ENCODE assay signal across 17 cellular contexts in genomic region chr3:100003609-100004503, GRCh38.
A peak's percentile ranks its signal among the peaks of the same experiment; 100 is the strongest.
DNase-seq lines count a peak whose midpoint lies in the region; ATAC-seq, FAIRE-seq and TF ChIP-seq lines count a peak whose summit lies in the region.
"Had no signal": no experiment of that assay in that cellular context is flagged by ENCODE, and none has a peak within 500 bp of the region (broad histone marks: within the 10 kb centered on the region; RNA-seq: fewer than 3 reads in every experiment).

No MANE protein-coding gene starts in this region.

- no peaks in the 10 kb centered on the region for H3K27me3 ChIP-seq in neural cell (ENCODE audit: insufficient read depth, low read depth, low read length)
- H3K27me3 ChIP-seq: SJCRH30 had no signal

- TF ChIP-seq EP300 in neural cell (conservative IDR thresholded peaks at IDR 0.05; ENCODE audit: poor library complexity, severe bottlenecking), result no peak

- TF ChIP-seq CTCF in neural cell (IDR thresholded peaks at IDR 0.05; ENCODE audit: poor library complexity, severe bottlenecking), result no peak

- H3K36me3 Mint-ChIP-seq in activated naive CD8-positive, alpha-beta T cell treated with anti-CD3 and anti-CD28 coated beads, Interleukin-2, amount 10 ng/mL, durations not matched to agents 7 days and 5 days, result peaks cover 13% of the 10 kb centered on the region

- no peaks in the 10 kb centered on the region for H3F3A ChIP-seq in neural cell (ENCODE audit: insufficient read depth, low read length, poor library complexity, severe bottlenecking)

- peaks cover 4% of the 10 kb centered on the region for H3K9me3 Mint-ChIP-seq in activated naive CD8-positive, alpha-beta T cell treated with anti-CD3 and anti-CD28 coated beads, Interleukin-2, amount 10 ng/mL, durations not matched to agents 7 days and 5 days
- H3K9me3 Mint-ChIP-seq: central memory CD8-positive, alpha-beta T cell had no signal

- no peaks in the 10 kb centered on the region for H3K9me2 ChIP-seq in neural cell (ENCODE audit: insufficient read depth, low read length)

- H3K4me3 ChIP-seq in neural cell (ENCODE audit: low read length), result no peak overlapping the region
- H3K4me3 ChIP-seq: SJCRH30 had no signal

- H3K4me1 Mint-ChIP-seq in activated naive CD8-positive, alpha-beta T cell treated with anti-CD3 and anti-CD28 coated beads, Interleukin-2, amount 10 ng/mL, durations not matched to agents 7 days and 5 days, result peaks cover 15% of the 10 kb centered on the region
- H3K4me1 Mint-ChIP-seq: central memory CD8-positive, alpha-beta T cell had no signal

- H3K27ac Mint-ChIP-seq in activated naive CD8-positive, alpha-beta T cell treated with anti-CD3 and anti-CD28 coated beads, Interleukin-2, amount 10 ng/mL, durations not matched to agents 7 days and 5 days, result peak overlapping the region; percentile 7

- no peaks in the 10 kb centered on the region for H3K27me3 Mint-ChIP-seq in activated naive CD8-positive, alpha-beta T cell treated with anti-CD3 and anti-CD28 coated beads, Interleukin-2, amount 10 ng/mL, durations not matched to agents 7 days and 5 days
- H3K27me3 Mint-ChIP-seq: central memory CD8-positive, alpha-beta T cell had no signal

- H3K79me2 ChIP-seq in neural cell (replicated peaks; ENCODE audit: insufficient read depth, low read length), result no peaks in the 10 kb centered on the region

- H3K9ac ChIP-seq in neural cell (ENCODE audit: low read length), result no peak overlapping the region

- H4K20me1 ChIP-seq in neural cell (ENCODE audit: insufficient read depth), result no peaks in the 10 kb centered on the region

- ATAC-seq in GM21723 (IDR thresholded peaks at IDR 0.05; ENCODE audit: unreplicated experiment) (peak; percentile 59), GM18867 (IDR thresholded peaks at IDR 0.05; ENCODE audit: unreplicated experiment) (no peak)
- ATAC-seq in activated naive CD8-positive, alpha-beta T cell treated with anti-CD3 and anti-CD28 coated beads, Interleukin-2, amount 10 ng/mL, durations not matched to agents 7 days and 5 days (ENCODE audit: low read depth), result no peak

- peak; percentile 89 for FAIRE-seq in GM12891 (lab: Jason Lieb, UNC)
- FAIRE-seq: endometrium had no signal

- TF ChIP-seq RAD21 in neural cell (conservative IDR thresholded peaks at IDR 0.05), result no peak

- no peaks in the 10 kb centered on the region for H3K36me3 ChIP-seq in neural cell (ENCODE audit: insufficient read depth, low read length)
- H3K36me3 ChIP-seq: SJCRH30 had no signal

- no peak for TF ChIP-seq POLR2A in GM12891 (IDR thresholded peaks at IDR 0.05; ENCODE audit: low read depth, low read length)

- H2AFZ ChIP-seq in neural cell (ENCODE audit: low read depth, low read length), result no peak overlapping the region

- H3K4me3 Mint-ChIP-seq in activated naive CD8-positive, alpha-beta T cell treated with anti-CD3 and anti-CD28 coated beads, Interleukin-2, amount 10 ng/mL, durations not matched to agents 7 days and 5 days, result no peak overlapping the region
- H3K4me3 Mint-ChIP-seq: central memory CD8-positive, alpha-beta T cell had no signal

- peak overlapping the region; percentile 4 for H3K27ac ChIP-seq in neural cell (ENCODE audit: low read length)
- H3K27ac ChIP-seq: SJCRH30 had no signal

- no peak for DNase-seq in GM12891 (ENCODE audit: insufficient read length, low spot score)
- no peak for DNase-seq in activated naive CD8-positive, alpha-beta T cell treated with anti-CD3 and anti-CD28 coated beads, Interleukin-2, amount 10 ng/mL, durations not matched to agents 7 days and 5 days
- no peak for DNase-seq in GDM1 (lab: John Stamatoyannopoulos, UW)
- no peak for DNase-seq in MV-4-11 (lab: John Stamatoyannopoulos, UW)
- DNase-seq: activated CD4-positive, alpha-beta T cell treated with anti-CD3 and anti-CD28 coated beads for 48 hours; C1 segment of cervical spinal cord; islet precursor cell; Kasumi-1; NCI-H1930; posterior cingulate gyrus; SJCRH30; stimulated activated CD4-positive, alpha-beta T cell treated with anti-CD3 and anti-CD28 coated beads, Interleukin-15, amount 100 ng/mL, for 24 hours had no signal

- no peak overlapping the region for H3K4me2 ChIP-seq in neural cell (ENCODE audit: low read length)

- POLR2A ChIA-PET in activated naive CD8-positive, alpha-beta T cell treated with anti-CD3 and anti-CD28 coated beads, Interleukin-2, amount 10 ng/mL, durations not matched to agents 7 days and 5 days (lab: Charles Lee), result no interaction called here

- H3K9me3 ChIP-seq in neural cell (ENCODE audit: low read length), result no peaks in the 10 kb centered on the region
- H3K9me3 ChIP-seq: SJCRH30 had no signal

TF ChIP-seq in GM12891, 5 proteins besides CTCF, POLR2A, EP300 and RAD21:
- TF ChIP-seq PAX5 (IDR thresholded peaks at IDR 0.05; ENCODE audit: insufficient read depth, low read length, severe bottlenecking), result no peak
- peak; percentile 34 for TF ChIP-seq SPI1 (IDR thresholded peaks at IDR 0.05; ENCODE audit: low read depth, low read length)

TF ChIP-seq in neural cell, 6 proteins besides CTCF, POLR2A, EP300 and RAD21:
- no peak for TF ChIP-seq MXI1 (conservative IDR thresholded peaks at IDR 0.05; ENCODE audit: poor library complexity, severe bottlenecking)
- no peak for TF ChIP-seq EZH2 (IDR thresholded peaks at IDR 0.05; ENCODE audit: borderline replicate concordance, insufficient read depth, low read length, poor library complexity, severe bottlenecking)
- TF ChIP-seq TAF1 (IDR thresholded peaks at IDR 0.05; ENCODE audit: low read depth), result no peak
- TF ChIP-seq, protein P1, sequence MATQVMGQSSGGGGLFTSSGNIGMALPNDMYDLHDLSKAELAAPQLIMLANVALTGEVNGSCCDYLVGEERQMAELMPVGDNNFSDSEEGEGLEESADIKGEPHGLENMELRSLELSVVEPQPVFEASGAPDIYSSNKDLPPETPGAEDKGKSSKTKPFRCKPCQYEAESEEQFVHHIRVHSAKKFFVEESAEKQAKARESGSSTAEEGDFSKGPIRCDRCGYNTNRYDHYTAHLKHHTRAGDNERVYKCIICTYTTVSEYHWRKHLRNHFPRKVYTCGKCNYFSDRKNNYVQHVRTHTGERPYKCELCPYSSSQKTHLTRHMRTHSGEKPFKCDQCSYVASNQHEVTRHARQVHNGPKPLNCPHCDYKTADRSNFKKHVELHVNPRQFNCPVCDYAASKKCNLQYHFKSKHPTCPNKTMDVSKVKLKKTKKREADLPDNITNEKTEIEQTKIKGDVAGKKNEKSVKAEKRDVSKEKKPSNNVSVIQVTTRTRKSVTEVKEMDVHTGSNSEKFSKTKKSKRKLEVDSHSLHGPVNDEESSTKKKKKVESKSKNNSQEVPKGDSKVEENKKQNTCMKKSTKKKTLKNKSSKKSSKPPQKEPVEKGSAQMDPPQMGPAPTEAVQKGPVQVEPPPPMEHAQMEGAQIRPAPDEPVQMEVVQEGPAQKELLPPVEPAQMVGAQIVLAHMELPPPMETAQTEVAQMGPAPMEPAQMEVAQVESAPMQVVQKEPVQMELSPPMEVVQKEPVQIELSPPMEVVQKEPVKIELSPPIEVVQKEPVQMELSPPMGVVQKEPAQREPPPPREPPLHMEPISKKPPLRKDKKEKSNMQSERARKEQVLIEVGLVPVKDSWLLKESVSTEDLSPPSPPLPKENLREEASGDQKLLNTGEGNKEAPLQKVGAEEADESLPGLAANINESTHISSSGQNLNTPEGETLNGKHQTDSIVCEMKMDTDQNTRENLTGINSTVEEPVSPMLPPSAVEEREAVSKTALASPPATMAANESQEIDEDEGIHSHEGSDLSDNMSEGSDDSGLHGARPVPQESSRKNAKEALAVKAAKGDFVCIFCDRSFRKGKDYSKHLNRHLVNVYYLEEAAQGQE (IDR thresholded peaks at IDR 0.05; ENCODE audit: borderline replicate concordance), result no peak
- TF ChIP-seq SMC3 (conservative IDR thresholded peaks at IDR 0.05; ENCODE audit: poor library complexity), result no peak
